ENCODE assay signal across 9 cellular contexts in the genomic region with DNA sequence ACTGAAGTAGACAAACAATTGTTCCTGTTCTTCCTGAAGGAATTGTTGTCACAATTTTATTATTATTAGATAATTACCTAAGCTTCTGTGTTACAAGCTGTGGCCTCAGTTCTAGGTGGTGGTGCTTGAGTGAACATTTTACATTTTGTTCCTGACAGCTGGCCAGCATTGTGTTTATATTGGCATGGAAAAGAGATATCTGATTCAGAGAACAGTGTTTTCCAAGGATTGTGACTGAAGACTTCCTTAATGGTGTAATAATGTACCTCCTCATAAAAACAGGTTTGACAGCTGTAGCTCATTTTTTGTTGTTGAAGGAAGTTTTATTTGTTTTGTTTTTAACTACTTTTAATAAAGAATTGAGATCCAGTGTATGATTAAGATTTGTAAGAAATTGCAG.
DNase-seq lines count a peak whose midpoint lies in the region; ATAC-seq and TF ChIP-seq lines count a peak whose summit lies in the region.
"Had no signal": no experiment of that assay in that cellular context is flagged by ENCODE, and none has a peak within 500 bp of the region (broad histone marks: within the 10 kb centered on the region; RNA-seq: fewer than 3 reads in every experiment).

No MANE protein-coding gene starts in this region.

- H3K36me3 Mint-ChIP-seq in HFFc6 (ENCODE audit: low read depth) = no peaks in the 10 kb centered on the region
- peaks cover 0 to 18% of the 10 kb centered on the region in 2 donors for H3K36me3 Mint-ChIP-seq in activated naive CD4-positive, alpha-beta T cell treated with anti-CD3 and anti-CD28 coated beads, Interleukin-2, amount 50 U/mL, for 72 hours

- no peak for TF ChIP-seq EP300 in suprapubic skin (IDR thresholded peaks at IDR 0.05)

- CTCF ChIA-PET in RWPE1 (lab: Yijun Ruan, JAX) = no interaction called here

- H3K36me3 ChIP-seq in suprapubic skin = peaks cover 7% of the 10 kb centered on the region

- ATAC-seq in activated naive CD4-positive, alpha-beta T cell treated with anti-CD3 and anti-CD28 coated beads, Interleukin-2, amount 50 U/mL, for 72 hours = no peak
- no peak for ATAC-seq in HG03378 (IDR thresholded peaks at IDR 0.05; ENCODE audit: unreplicated experiment)
- ATAC-seq: activated CD8-positive, alpha-beta T cell treated with anti-CD3 and anti-CD28 coated beads, Interleukin-2, amount 10 ng/mL, durations not matched to agents 7 days and 5 days had no signal

- H3K27ac ChIP-seq in RWPE1 (no peak overlapping the region), suprapubic skin (peak overlapping the region; percentile 27)

- POLR2A ChIA-PET in RWPE1 (lab: Yijun Ruan, JAX; ENCODE audit: low non-redundant PET) = no interaction called here

- TF ChIP-seq CTCF in HFFc6 (IDR thresholded peaks at IDR 0.05) (no peak), RWPE1 (conservative IDR thresholded peaks at IDR 0.05; ENCODE audit: low read depth) (no peak), suprapubic skin (IDR thresholded peaks at IDR 0.05) (no peak)

- no peak overlapping the region for H3K4me3 Mint-ChIP-seq in HFFc6
- H3K4me3 Mint-ChIP-seq: activated CD8-positive, alpha-beta T cell treated with anti-CD3 and anti-CD28 coated beads, Interleukin-2, amount 10 ng/mL, durations not matched to agents 7 days and 5 days had no signal

- no peak overlapping the region for H3K27ac Mint-ChIP-seq in HFFc6
- no peak overlapping the region for H3K27ac Mint-ChIP-seq in activated naive CD4-positive, alpha-beta T cell treated with anti-CD3 and anti-CD28 coated beads, Interleukin-2, amount 50 U/mL, for 72 hours
- H3K27ac Mint-ChIP-seq: activated CD8-positive, alpha-beta T cell treated with anti-CD3 and anti-CD28 coated beads, Interleukin-2, amount 10 ng/mL, durations not matched to agents 7 days and 5 days had no signal

- no peaks in the 10 kb centered on the region for H3K9me3 ChIP-seq in suprapubic skin

- peaks cover 22% of the 10 kb centered on the region for H3K4me1 ChIP-seq in suprapubic skin

- H3K27me3 ChIP-seq in suprapubic skin = no peaks in the 10 kb centered on the region

- H3K4me1 Mint-ChIP-seq in HFFc6 (ENCODE audit: low read depth) = peaks cover 55% of the 10 kb centered on the region

- no peak for TF ChIP-seq POLR2A in suprapubic skin (IDR thresholded peaks at IDR 0.05)

- H3K4me3 ChIP-seq in suprapubic skin = no peak overlapping the region

- peaks cover 2% of the 10 kb centered on the region for H3K27me3 Mint-ChIP-seq in HFFc6 (ENCODE audit: insufficient read depth)

- DNase-seq in HFFc6 (peak; percentile 45), RWPE1 (ENCODE audit: low spot score) (peak; percentile 75), glomerular endothelial cell (ENCODE audit: extremely low read depth, low read depth, low spot score) (peak; percentile 51), suprapubic skin (ENCODE audit: low spot score in 2 of 2) (no peak), D341Med (ENCODE audit: low spot score) (no peak), inferior parietal cortex (ENCODE audit: extremely low spot score) (no peak)
- DNase-seq in activated naive CD4-positive, alpha-beta T cell treated with anti-CD3 and anti-CD28 coated beads, Interleukin-2, amount 50 U/mL, for 72 hours (ENCODE audit: low spot score in 2 of 2) = no peak
- DNase-seq: activated CD8-positive, alpha-beta T cell treated with anti-CD3 and anti-CD28 coated beads, Interleukin-2, amount 10 ng/mL, durations not matched to agents 7 days and 5 days had no signal

- H3K9me3 Mint-ChIP-seq in HFFc6 = no peaks in the 10 kb centered on the region
- peaks cover 6 to 11% of the 10 kb centered on the region in 2 donors for H3K9me3 Mint-ChIP-seq in activated naive CD4-positive, alpha-beta T cell treated with anti-CD3 and anti-CD28 coated beads, Interleukin-2, amount 50 U/mL, for 72 hours

Comparison
In these comparisons a context has a peak if more than half of its experiments do, and no peak if none do; other contexts are left out.
1. DNase-seq: peak in HFFc6 (single experiment), RWPE1 (single experiment) and glomerular endothelial cell (single experiment); none in suprapubic skin (0 of 2), D341Med (single experiment), inferior parietal cortex (single experiment) and activated naive CD4-positive, alpha-beta T cell treated with anti-CD3 and anti-CD28 coated beads, Interleukin-2, amount 50 U/mL, for 72 hours (0 of 2).